In the genomic region with DNA sequence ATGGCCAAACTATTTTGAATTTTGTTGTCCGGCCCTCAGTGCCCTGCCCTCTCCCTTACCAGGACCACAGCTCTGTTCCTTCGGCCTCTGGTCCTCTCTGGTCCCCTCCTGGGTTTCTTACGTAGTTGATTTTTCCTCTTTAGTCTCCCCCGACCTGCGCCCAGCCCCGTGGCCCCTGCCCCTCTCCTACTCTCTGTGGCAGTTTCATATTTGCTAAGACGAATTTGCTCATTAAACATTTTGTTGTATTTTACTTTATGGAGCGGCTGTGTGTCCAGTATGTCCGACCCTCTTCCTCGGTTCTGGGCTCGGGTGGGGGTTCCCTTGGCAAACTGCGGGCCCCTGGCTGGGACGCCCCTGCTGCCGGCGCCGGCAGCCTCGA, we compare ENCODE assay signal across 1 cellular context.
TF ChIP-seq lines count a peak whose summit lies in the region.

No MANE protein-coding gene starts in this region.

TF ChIP-seq in GM12878, 131 proteins besides CTCF, POLR2A, EP300 and RAD21:
- 0 out of 2 replicates have a peak, but pooled peaks have one; percentile 28 for TF ChIP-seq ATF2 (IDR thresholded peaks at IDR 0.05; ENCODE audit: low read length)
- TF ChIP-seq NR2C2 (IDR thresholded peaks at IDR 0.05; ENCODE audit: borderline replicate concordance, control insufficient read depth, insufficient read length, low read depth), result no peak
